Comparison of ENCODE assay signal across 8 cellular contexts in the genomic region with DNA sequence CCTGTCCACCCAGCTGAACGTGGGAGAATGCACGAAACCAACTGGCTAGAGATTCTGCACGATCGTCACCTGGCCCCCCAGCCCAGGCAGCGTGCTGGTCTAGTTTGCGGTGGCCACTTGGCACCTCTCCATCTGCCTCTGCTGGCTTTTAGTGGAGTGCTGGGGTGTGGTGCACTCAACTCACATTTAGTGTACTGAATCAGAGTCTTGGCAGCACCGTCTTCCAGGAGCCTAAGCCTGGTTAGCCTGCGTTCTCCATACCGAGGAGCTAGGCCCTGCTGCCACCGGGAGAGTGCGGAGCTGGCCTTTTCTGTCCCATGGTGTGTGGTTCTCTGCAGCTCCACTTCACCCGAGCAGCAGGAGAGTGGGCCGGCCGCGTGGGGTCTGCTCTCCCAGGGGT. TPM values are rescaled to one million over a fixed set of nuclear protein-coding genes. Genes with fewer than 3 reads are reported as not detected.
"Had no signal": no experiment of that assay in that cellular context is flagged by ENCODE, and none has a peak within 500 bp of the region (broad histone marks: within the 10 kb centered on the region; RNA-seq: fewer than 3 reads in every experiment).

No MANE protein-coding gene starts in this region.

- H3K4me2 ChIP-seq: GM23338 had no signal

- FAIRE-seq: H1, H54, HTR-8/SVneo had no signal

- H3K4me3 ChIP-seq: GM23338 had no signal

- ATAC-seq: GM23338 had no signal

- DNase-seq: H9, HCEC 1CT, IMR-90 had no signal

- H2AFZ ChIP-seq: GM23338 had no signal

RNA-seq across cellular contexts. Expression of a gene that starts 30.4 kb away (rescaled TPM):
- total RNA-seq: GM23338, H1, H9, HT-29, IMR-90 had no signal
- polyA plus RNA-seq: GM23338, H1, IMR-90 had no signal

RNA-seq across cellular contexts. Expression of a gene that starts 47.7 kb away (rescaled TPM):
- total RNA-seq: IMR-90 had no signal

RNA-seq across cellular contexts. Expression of a gene that starts 58.2 kb away (rescaled TPM):
- total RNA-seq: GM23338, H1, H9, HT-29, IMR-90 had no signal
- polyA plus RNA-seq: GM23338, IMR-90 had no signal
